In genomic region chr1:208668991-208669390, GRCh38 we compare ENCODE assay signal across 25 cellular contexts.
DNase-seq lines count a peak whose midpoint lies in the region; ATAC-seq and TF ChIP-seq lines count a peak whose summit lies in the region.
"Had no signal": no experiment of that assay in that cellular context is flagged by ENCODE, and none has a peak within 500 bp of the region (broad histone marks: within the 10 kb centered on the region; RNA-seq: fewer than 3 reads in every experiment).

No MANE protein-coding gene starts in this region.

- CTCF ChIA-PET in RWPE1 (lab: Yijun Ruan, JAX): interaction anchor here (1.2 kb wide), 1 partner anchor 539 kb away, joined by 4 read pairs; no protein-coding TSS in a partner anchor

- 78% methylated on average over 1 of the region's 1 CpG; no CpG with 5 or more reads in 1 of the 2 experiments for WGBS in endodermal cell (ENCODE audit: insufficient coverage in 1 of 2, insufficient read length in 1 of 2), 2 experiments

- H3K9ac ChIP-seq in endodermal cell (ENCODE audit: extremely low read depth, low read length, poor library complexity, severe bottlenecking): no peak overlapping the region

- H3K4me3 ChIP-seq in GM23338 (no peak overlapping the region), endodermal cell (ENCODE audit: low read length) (no peak overlapping the region)
- H3K4me3 ChIP-seq: sigmoid colon had no signal

- peaks cover 4% of the 10 kb centered on the region for H3K27me3 Mint-ChIP-seq in GM23338 (ENCODE audit: insufficient read depth, low read depth, poor library complexity)
- no peaks in the 10 kb centered on the region for H3K27me3 Mint-ChIP-seq in endodermal cell (ENCODE audit: insufficient read depth)
- peaks cover 23% of the 10 kb centered on the region for H3K27me3 Mint-ChIP-seq in nephron progenitor cell (ENCODE audit: low read depth, poor library complexity)
- no peaks in the 10 kb centered on the region for H3K27me3 Mint-ChIP-seq in activated naive CD8-positive, alpha-beta T cell treated with anti-CD3 and anti-CD28 coated beads for 36 hours

- H3K9me3 Mint-ChIP-seq in GM23338: no peaks in the 10 kb centered on the region; the same call in 2 of the 3 replicates
- no peaks in the 10 kb centered on the region for H3K9me3 Mint-ChIP-seq in endodermal cell
- H3K9me3 Mint-ChIP-seq in nephron progenitor cell: no peaks in the 10 kb centered on the region
- H3K9me3 Mint-ChIP-seq in activated naive CD8-positive, alpha-beta T cell treated with anti-CD3 and anti-CD28 coated beads for 36 hours: no peaks in the 10 kb centered on the region
- H3K9me3 Mint-ChIP-seq: activated naive CD8-positive, alpha-beta T cell treated with anti-CD3 and anti-CD28 coated beads, Interleukin-2, amount 50 U/mL, for 24 hours; central memory CD8-positive, alpha-beta T cell had no signal

- H3K4me3 Mint-ChIP-seq in GM23338 (no peak overlapping the region), endodermal cell (no peak overlapping the region), nephron progenitor cell (no peak overlapping the region)
- no peak overlapping the region for H3K4me3 Mint-ChIP-seq in activated naive CD8-positive, alpha-beta T cell treated with anti-CD3 and anti-CD28 coated beads for 36 hours
- H3K4me3 Mint-ChIP-seq: activated naive CD8-positive, alpha-beta T cell treated with anti-CD3 and anti-CD28 coated beads, Interleukin-2, amount 50 U/mL, for 24 hours; central memory CD8-positive, alpha-beta T cell had no signal

- H3K27ac ChIP-seq in GM23338 (ENCODE audit: low read depth) (no peak overlapping the region), RWPE1 (no peak overlapping the region), endodermal cell (ENCODE audit: low read depth, low read length) (no peak overlapping the region)
- H3K27ac ChIP-seq: HL-60, sigmoid colon had no signal

- no peaks in the 10 kb centered on the region for H4K20me1 ChIP-seq in GM23338 (replicated peaks; ENCODE audit: insufficient read depth)

- H3K27me3 ChIP-seq in GM23338 (ENCODE audit: insufficient read depth) (no peaks in the 10 kb centered on the region), endodermal cell (ENCODE audit: control insufficient read depth, insufficient read depth, low read length, poor library complexity, severe bottlenecking) (no peaks in the 10 kb centered on the region)
- H3K27me3 ChIP-seq: sigmoid colon had no signal

- H3K36me3 ChIP-seq in GM23338 (ENCODE audit: insufficient read depth): no peaks in the 10 kb centered on the region
- no peaks in the 10 kb centered on the region for H3K36me3 ChIP-seq in endodermal cell (ENCODE audit: control insufficient read depth, insufficient read depth, low read length)
- H3K36me3 ChIP-seq: sigmoid colon had no signal

- no peaks in the 10 kb centered on the region for H3K79me2 ChIP-seq in GM23338 (replicated peaks; ENCODE audit: insufficient read depth)

- no peaks in the 10 kb centered on the region for H3K4me1 Mint-ChIP-seq in GM23338
- H3K4me1 Mint-ChIP-seq in endodermal cell: peaks cover 17% of the 10 kb centered on the region
- no peaks in the 10 kb centered on the region for H3K4me1 Mint-ChIP-seq in nephron progenitor cell
- H3K4me1 Mint-ChIP-seq in activated naive CD8-positive, alpha-beta T cell treated with anti-CD3 and anti-CD28 coated beads for 36 hours: no peaks in the 10 kb centered on the region
- H3K4me1 Mint-ChIP-seq: activated naive CD8-positive, alpha-beta T cell treated with anti-CD3 and anti-CD28 coated beads, Interleukin-2, amount 50 U/mL, for 24 hours; central memory CD8-positive, alpha-beta T cell had no signal

- DNase-seq in GM23338 (ENCODE audit: low spot score): peak; percentile 30
- DNase-seq in RWPE1 (ENCODE audit: low spot score): peak; percentile 3
- peak; percentile 80 for DNase-seq in endodermal cell
- peak; percentile 53 for DNase-seq in nephron progenitor cell
- DNase-seq in NCI-H128 (lab: John Stamatoyannopoulos, UW; ENCODE audit: unreplicated experiment): no peak
- DNase-seq in stimulated activated CD8-positive, alpha-beta memory T cell treated with anti-CD3 and anti-CD28 coated beads, Interleukin-4, amount 100 ng/mL, for 48 hours: no peak
- DNase-seq in activated naive CD8-positive, alpha-beta T cell treated with anti-CD3 and anti-CD28 coated beads for 36 hours: no peak
- DNase-seq in epidermal melanocyte (ENCODE audit: insufficient read length, low spot score): no peak
- DNase-seq: activated CD4-positive, alpha-beta T cell treated with anti-CD3 and anti-CD28 coated beads, Interleukin-2, amount 50 U/mL, for 48 hours; activated naive CD8-positive, alpha-beta T cell treated with anti-CD3 and anti-CD28 coated beads, Interleukin-2, amount 50 U/mL, for 24 hours; activated T-cell treated with anti-CD3 and anti-CD28 coated beads, Interleukin-2, amount 50 U/mL, for 48 hours; AML-193; effector memory CD4-positive, alpha-beta T cell; hippocampal formation; KBM-7; left cardiac atrium; NCI-H1105; NCI-H774; RPMI8226; sigmoid colon; substantia nigra; SW 1271 had no signal

- H3K36me3 Mint-ChIP-seq in GM23338 (ENCODE audit: low read depth): no peaks in the 10 kb centered on the region
- no peaks in the 10 kb centered on the region for H3K36me3 Mint-ChIP-seq in endodermal cell (ENCODE audit: low read depth)
- no peaks in the 10 kb centered on the region for H3K36me3 Mint-ChIP-seq in nephron progenitor cell (ENCODE audit: low read depth)
- no peaks in the 10 kb centered on the region for H3K36me3 Mint-ChIP-seq in activated naive CD8-positive, alpha-beta T cell treated with anti-CD3 and anti-CD28 coated beads for 36 hours

- no peaks in the 10 kb centered on the region for H3K9me3 ChIP-seq in endodermal cell (ENCODE audit: control insufficient read depth, low read length)
- H3K9me3 ChIP-seq: Caco-2, sigmoid colon had no signal

- no peak overlapping the region for H2AFZ ChIP-seq in GM23338

- H3K27ac Mint-ChIP-seq in GM23338: no peak overlapping the region
- H3K27ac Mint-ChIP-seq in endodermal cell: no peak overlapping the region
- no peak overlapping the region for H3K27ac Mint-ChIP-seq in nephron progenitor cell
- H3K27ac Mint-ChIP-seq in activated naive CD8-positive, alpha-beta T cell treated with anti-CD3 and anti-CD28 coated beads for 36 hours: no peak overlapping the region
- H3K27ac Mint-ChIP-seq: activated naive CD8-positive, alpha-beta T cell treated with anti-CD3 and anti-CD28 coated beads, Interleukin-2, amount 50 U/mL, for 24 hours had no signal

- TF ChIP-seq CTCF in GM23338 (conservative IDR thresholded peaks at IDR 0.05; ENCODE audit: low read depth in 2 of 2) (no peak), RWPE1 (conservative IDR thresholded peaks at IDR 0.05; ENCODE audit: low read depth) (no peak), endodermal cell (conservative IDR thresholded peaks at IDR 0.05) (no peak), nephron progenitor cell (IDR thresholded peaks at IDR 0.05) (no peak)

- no peaks in the 10 kb centered on the region for H3F3A ChIP-seq in GM23338 (replicated peaks; ENCODE audit: low read depth)

- 0 out of 2 replicates have a peak, but pooled peaks cover 5% of the 10 kb centered on the region for H3K9me2 ChIP-seq in GM23338 (ENCODE audit: insufficient read depth)

- H3K4me1 ChIP-seq in GM23338 (ENCODE audit: insufficient read depth) (no peaks in the 10 kb centered on the region), endodermal cell (ENCODE audit: control insufficient read depth, insufficient read depth, low read length) (peaks cover 5% of the 10 kb centered on the region)
- H3K4me1 ChIP-seq: Caco-2, sigmoid colon had no signal

- ATAC-seq in GM23338: peak; percentile 80
- ATAC-seq: activated naive CD8-positive, alpha-beta T cell treated with anti-CD3 and anti-CD28 coated beads, Interleukin-2, amount 50 U/mL, for 24 hours; left cardiac atrium had no signal

- POLR2A ChIA-PET in RWPE1 (lab: Yijun Ruan, JAX; ENCODE audit: low non-redundant PET): no interaction called here

- no peak overlapping the region for H3K4me2 ChIP-seq in GM23338

TF ChIP-seq in GM23338, 12 proteins besides CTCF, POLR2A, EP300 and RAD21 (continues in another document):
- no peak for TF ChIP-seq JUNB (IDR thresholded peaks at IDR 0.05; ENCODE audit: unreplicated experiment)
- no peak for TF ChIP-seq ZNF331 (CRISPR knock-in tag; IDR thresholded peaks at IDR 0.05; ENCODE audit: low read depth)
- no peak for TF ChIP-seq ZNF114 (CRISPR knock-in tag; IDR thresholded peaks at IDR 0.05)
- no peak for TF ChIP-seq CREB1 (CRISPR knock-in tag; IDR thresholded peaks at IDR 0.05; ENCODE audit: low read depth)
- no peak for TF ChIP-seq POLR2AphosphoS5 (IDR thresholded peaks at IDR 0.05; ENCODE audit: low read depth)
- TF ChIP-seq, protein P1, sequence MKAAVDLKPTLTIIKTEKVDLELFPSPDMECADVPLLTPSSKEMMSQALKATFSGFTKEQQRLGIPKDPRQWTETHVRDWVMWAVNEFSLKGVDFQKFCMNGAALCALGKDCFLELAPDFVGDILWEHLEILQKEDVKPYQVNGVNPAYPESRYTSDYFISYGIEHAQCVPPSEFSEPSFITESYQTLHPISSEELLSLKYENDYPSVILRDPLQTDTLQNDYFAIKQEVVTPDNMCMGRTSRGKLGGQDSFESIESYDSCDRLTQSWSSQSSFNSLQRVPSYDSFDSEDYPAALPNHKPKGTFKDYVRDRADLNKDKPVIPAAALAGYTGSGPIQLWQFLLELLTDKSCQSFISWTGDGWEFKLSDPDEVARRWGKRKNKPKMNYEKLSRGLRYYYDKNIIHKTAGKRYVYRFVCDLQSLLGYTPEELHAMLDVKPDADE (IDR thresholded peaks at IDR 0.05): no peak

Comparison
In these comparisons a context has a peak if more than half of its experiments do, and no peak if none do; other contexts are left out.
1. DNase-seq: peak in GM23338 (single experiment), RWPE1 (single experiment), endodermal cell (single experiment) and nephron progenitor cell (single experiment); none in NCI-H128 (single experiment), stimulated activated CD8-positive, alpha-beta memory T cell treated with anti-CD3 and anti-CD28 coated beads, Interleukin-4, amount 100 ng/mL, for 48 hours (single experiment), activated naive CD8-positive, alpha-beta T cell treated with anti-CD3 and anti-CD28 coated beads for 36 hours (single experiment) and epidermal melanocyte (single experiment).